8 cellular contexts compared by ENCODE assay signal in genomic region chr14:105168496-105168978, GRCh38. TPM values are rescaled to one million over a fixed set of nuclear protein-coding genes. Genes with fewer than 3 reads are reported as not detected.
DNase-seq lines count a peak whose midpoint lies in the region; ATAC-seq and TF ChIP-seq lines count a peak whose summit lies in the region.

Gene JAG2, minus strand, starts transcription at chr14:105168776. Its CDS starts 356 bp downstream, at chr14:105168420.

- TF ChIP-seq CTCF in progenitor cell of endocrine pancreas (IDR thresholded peaks at IDR 0.05; ENCODE audit: unreplicated experiment): no peak

- H3K4me3 Mint-ChIP-seq in activated naive CD4-positive, alpha-beta T cell treated with anti-CD3 and anti-CD28 coated beads for 36 hours: peak within 1 kb of the TSS; percentile 65
- peak within 1 kb of the TSS; percentile 71 for H3K4me3 Mint-ChIP-seq in progenitor cell of endocrine pancreas (ENCODE audit: low read depth)

- H3K27ac Mint-ChIP-seq in activated naive CD4-positive, alpha-beta T cell treated with anti-CD3 and anti-CD28 coated beads for 36 hours: no peak within 1 kb of the TSS
- no peak within 1 kb of the TSS for H3K27ac Mint-ChIP-seq in progenitor cell of endocrine pancreas

- DNase-seq in NCI-H345 (lab: John Stamatoyannopoulos, UW): peak; percentile 65
- no peak for DNase-seq in NCI-H345 treated with DMSO at 0.1 percent for 48 hours (lab: John Stamatoyannopoulos, UW; ENCODE audit: unreplicated experiment)
- peak; percentile 13 for DNase-seq in OCI-M1 (lab: John Stamatoyannopoulos, UW)
- peak; percentile 51 for DNase-seq in activated naive CD4-positive, alpha-beta T cell treated with anti-CD3 and anti-CD28 coated beads for 36 hours
- peak in 41 of 42 donors; percentile 16 to 82 (median 64) for DNase-seq in head of caudate nucleus
- no peak for DNase-seq in progenitor cell of endocrine pancreas (ENCODE audit: low spot score, unreplicated experiment)

- H3K36me3 Mint-ChIP-seq in activated naive CD4-positive, alpha-beta T cell treated with anti-CD3 and anti-CD28 coated beads for 36 hours (ENCODE audit: low read depth): no peaks in the 10 kb centered on the region
- no peaks in the 10 kb centered on the region for H3K36me3 Mint-ChIP-seq in progenitor cell of endocrine pancreas (ENCODE audit: insufficient read depth)

- CTCF ChIA-PET in activated naive CD4-positive, alpha-beta T cell treated with anti-CD3 and anti-CD28 coated beads for 36 hours (lab: Charles Lee): interaction anchor here (0.7 to 2.0 kb wide), 4 partner anchors 12 to 176 kb away, joined by 3 to 7 read pairs (median 3); partner anchors contain the start of gene NUDT14

- H3K27me3 Mint-ChIP-seq in activated naive CD4-positive, alpha-beta T cell treated with anti-CD3 and anti-CD28 coated beads for 36 hours (ENCODE audit: low read depth): peaks cover 12% of the 10 kb centered on the region
- peaks cover 33% of the 10 kb centered on the region for H3K27me3 Mint-ChIP-seq in progenitor cell of endocrine pancreas

- intact Hi-C loops in activated naive CD4-positive, alpha-beta T cell treated with anti-CD3 and anti-CD28 coated beads for 36 hours (cut with micrococcal nuclease): loop anchor here (5.0 kb wide), 1 partner anchor 76 kb away; no protein-coding TSS in a partner anchor
- intact Hi-C loops in head of caudate nucleus (cut with DNase I): loop anchor here (5.0 kb wide), 1 partner anchor 76 kb away; no protein-coding TSS in a partner anchor

- H3K4me1 Mint-ChIP-seq in activated naive CD4-positive, alpha-beta T cell treated with anti-CD3 and anti-CD28 coated beads for 36 hours (ENCODE audit: low read depth): peaks cover 15% of the 10 kb centered on the region
- peaks cover 1% of the 10 kb centered on the region for H3K4me1 Mint-ChIP-seq in progenitor cell of endocrine pancreas (ENCODE audit: low read depth)

- ATAC-seq in GM21529 (IDR thresholded peaks at IDR 0.05; ENCODE audit: unreplicated experiment) (no peak), HG02642 (IDR thresholded peaks at IDR 0.05; ENCODE audit: poor library complexity, unreplicated experiment) (no peak)

- no peaks in the 10 kb centered on the region for H3K9me3 Mint-ChIP-seq in activated naive CD4-positive, alpha-beta T cell treated with anti-CD3 and anti-CD28 coated beads for 36 hours
- no peaks in the 10 kb centered on the region for H3K9me3 Mint-ChIP-seq in progenitor cell of endocrine pancreas (ENCODE audit: low read depth)

RNA-seq across cellular contexts. Expression of gene JAG2, which starts in this region (rescaled TPM):
- total RNA-seq in activated naive CD4-positive, alpha-beta T cell treated with anti-CD3 and anti-CD28 coated beads for 36 hours: 1 to 10 TPM; 2.9 to 3.6 TPM
- 3.8 and 8.5 TPM in 2 replicates for total RNA-seq in progenitor cell of endocrine pancreas

Comparison
In these comparisons a context has a peak if more than half of its experiments do, and no peak if none do; other contexts are left out.
1. DNase-seq: peak in NCI-H345 (single experiment), OCI-M1 (single experiment), activated naive CD4-positive, alpha-beta T cell treated with anti-CD3 and anti-CD28 coated beads for 36 hours (single experiment) and head of caudate nucleus (41 of 42); none in NCI-H345 treated with DMSO at 0.1 percent for 48 hours (single experiment) and progenitor cell of endocrine pancreas (single experiment).